In the genomic region with DNA sequence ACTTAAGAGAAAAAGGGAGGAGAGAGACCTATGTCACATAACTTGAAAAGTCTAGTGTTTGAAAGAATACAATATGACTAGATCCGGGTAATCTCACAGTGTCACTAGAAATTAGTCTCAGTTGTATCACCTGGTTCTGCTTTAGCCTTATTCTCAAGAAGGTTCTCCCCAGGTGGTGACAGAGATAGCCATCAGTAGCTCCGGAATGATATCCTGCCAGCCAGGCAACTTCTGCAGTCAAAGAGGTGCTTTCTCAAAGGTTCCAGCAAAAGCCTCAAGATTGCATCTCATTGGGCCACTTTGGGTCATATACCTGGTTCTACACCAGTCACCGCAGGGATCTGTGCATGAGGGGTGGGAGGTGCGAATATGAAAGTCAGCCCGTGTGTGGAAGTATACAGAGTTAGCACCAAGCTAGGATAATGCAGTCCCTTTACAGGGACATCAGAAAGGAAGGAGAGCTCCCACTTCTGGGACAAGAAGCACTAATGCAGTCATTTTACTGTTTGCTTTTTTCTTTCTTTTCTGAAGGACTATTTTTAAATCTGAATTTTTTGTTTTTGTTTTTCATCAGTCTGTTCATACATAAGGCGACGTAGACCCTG, we compare ENCODE assay signal across 1 cellular context.
TF ChIP-seq lines count a peak whose summit lies in the region.

No MANE protein-coding gene starts in this region.

TF ChIP-seq in liver, 16 proteins besides CTCF, POLR2A, EP300 and RAD21:
- TF ChIP-seq, protein P1, sequence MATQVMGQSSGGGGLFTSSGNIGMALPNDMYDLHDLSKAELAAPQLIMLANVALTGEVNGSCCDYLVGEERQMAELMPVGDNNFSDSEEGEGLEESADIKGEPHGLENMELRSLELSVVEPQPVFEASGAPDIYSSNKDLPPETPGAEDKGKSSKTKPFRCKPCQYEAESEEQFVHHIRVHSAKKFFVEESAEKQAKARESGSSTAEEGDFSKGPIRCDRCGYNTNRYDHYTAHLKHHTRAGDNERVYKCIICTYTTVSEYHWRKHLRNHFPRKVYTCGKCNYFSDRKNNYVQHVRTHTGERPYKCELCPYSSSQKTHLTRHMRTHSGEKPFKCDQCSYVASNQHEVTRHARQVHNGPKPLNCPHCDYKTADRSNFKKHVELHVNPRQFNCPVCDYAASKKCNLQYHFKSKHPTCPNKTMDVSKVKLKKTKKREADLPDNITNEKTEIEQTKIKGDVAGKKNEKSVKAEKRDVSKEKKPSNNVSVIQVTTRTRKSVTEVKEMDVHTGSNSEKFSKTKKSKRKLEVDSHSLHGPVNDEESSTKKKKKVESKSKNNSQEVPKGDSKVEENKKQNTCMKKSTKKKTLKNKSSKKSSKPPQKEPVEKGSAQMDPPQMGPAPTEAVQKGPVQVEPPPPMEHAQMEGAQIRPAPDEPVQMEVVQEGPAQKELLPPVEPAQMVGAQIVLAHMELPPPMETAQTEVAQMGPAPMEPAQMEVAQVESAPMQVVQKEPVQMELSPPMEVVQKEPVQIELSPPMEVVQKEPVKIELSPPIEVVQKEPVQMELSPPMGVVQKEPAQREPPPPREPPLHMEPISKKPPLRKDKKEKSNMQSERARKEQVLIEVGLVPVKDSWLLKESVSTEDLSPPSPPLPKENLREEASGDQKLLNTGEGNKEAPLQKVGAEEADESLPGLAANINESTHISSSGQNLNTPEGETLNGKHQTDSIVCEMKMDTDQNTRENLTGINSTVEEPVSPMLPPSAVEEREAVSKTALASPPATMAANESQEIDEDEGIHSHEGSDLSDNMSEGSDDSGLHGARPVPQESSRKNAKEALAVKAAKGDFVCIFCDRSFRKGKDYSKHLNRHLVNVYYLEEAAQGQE (IDR thresholded peaks at IDR 0.05), result no peak
- TF ChIP-seq, protein P2, sequence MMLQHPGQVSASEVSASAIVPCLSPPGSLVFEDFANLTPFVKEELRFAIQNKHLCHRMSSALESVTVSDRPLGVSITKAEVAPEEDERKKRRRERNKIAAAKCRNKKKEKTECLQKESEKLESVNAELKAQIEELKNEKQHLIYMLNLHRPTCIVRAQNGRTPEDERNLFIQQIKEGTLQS (IDR thresholded peaks at IDR 0.05), result no peak
- TF ChIP-seq SP1 (IDR thresholded peaks at IDR 0.05), result no peak
- TF ChIP-seq TAF1 (conservative IDR thresholded peaks at IDR 0.05), result no peak
